31 cellular contexts compared by ENCODE assay signal in the genomic region with DNA sequence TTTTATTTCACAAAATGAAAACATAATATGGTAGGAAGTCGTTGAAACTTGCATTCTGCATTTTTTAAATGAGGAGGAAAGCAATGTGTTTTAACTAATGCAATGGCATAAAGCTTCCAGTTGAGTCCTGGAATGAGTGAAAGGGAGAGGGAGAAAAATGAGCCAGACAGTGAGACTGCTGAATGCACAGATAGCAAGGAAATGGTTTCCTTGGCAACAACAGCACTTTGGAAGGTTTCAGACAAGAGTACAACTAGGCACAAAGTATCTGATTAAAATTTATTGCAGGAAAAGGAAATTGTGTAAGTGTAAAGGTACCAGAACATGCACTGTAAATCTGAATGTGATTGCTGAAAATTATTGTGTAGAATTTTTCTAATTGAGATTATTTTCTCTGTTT.
DNase-seq lines count a peak whose midpoint lies in the region; TF ChIP-seq lines count a peak whose summit lies in the region.
"Had no signal": no experiment of that assay in that cellular context is flagged by ENCODE, and none has a peak within 500 bp of the region (broad histone marks: within the 10 kb centered on the region; RNA-seq: fewer than 3 reads in every experiment).

No MANE protein-coding gene starts in this region.

- H2AFZ ChIP-seq in mesenchymal stem cell (ENCODE audit: low read depth, low read length) (no peak overlapping the region), GM23248 (no peak overlapping the region)

- no peak overlapping the region for H4K91ac ChIP-seq in mesenchymal stem cell (ENCODE audit: low read length)

- no peak overlapping the region for H3K4me2 ChIP-seq in mesenchymal stem cell (ENCODE audit: low read length, poor library complexity, severe bottlenecking)
- H3K4me2 ChIP-seq in GM23248 (ENCODE audit: unreplicated experiment) = no peak overlapping the region

- H3K9me3 ChIP-seq in A673 (ENCODE audit: low read depth, low read length, poor library complexity, severe bottlenecking) (peaks cover 10% of the 10 kb centered on the region), mesenchymal stem cell (ENCODE audit: control insufficient read depth, low read length) (peaks cover 2% of the 10 kb centered on the region), GM23248 (ENCODE audit: low read depth) (no peaks in the 10 kb centered on the region)
- H3K9me3 ChIP-seq: gastroesophageal sphincter, left lung, right atrium auricular region, upper lobe of right lung had no signal

- POLR2A ChIA-PET in A673 (lab: Charles Lee; ENCODE audit: low non-redundant PET) (interaction anchor here (0.5 to 0.6 kb wide), 2 partner anchors 372 to 915 kb away, joined by 3 read pairs; no protein-coding TSS in a partner anchor), GM10248 (lab: Yijun Ruan, JAX) (no interaction called here)

- H2AK5ac ChIP-seq in mesenchymal stem cell (ENCODE audit: low read length, severe bottlenecking) = no peak overlapping the region

- H3K36me3 ChIP-seq in A673 (ENCODE audit: insufficient read depth, low read length, poor library complexity, severe bottlenecking) (peaks cover 4% of the 10 kb centered on the region), mesenchymal stem cell (ENCODE audit: control insufficient read depth in 1 of 2, insufficient read depth in 2 of 2, low read depth in 1 of 2, low read length in 2 of 2) (no peaks in the 10 kb centered on the region), GM23248 (ENCODE audit: low read depth) (no peaks in the 10 kb centered on the region)
- H3K36me3 ChIP-seq: gastroesophageal sphincter, left lung, right atrium auricular region, upper lobe of right lung had no signal

- H3F3A ChIP-seq in GM23248 (ENCODE audit: insufficient read depth) = no peaks in the 10 kb centered on the region

- no peak overlapping the region for H3K27ac Mint-ChIP-seq in activated T-helper 1 cell treated with anti-CD3 and anti-CD28 coated beads, Interleukin-12 subunit alpha, Interleukin-12 subunit beta, Interleukin-2, Interleukin-4 antibody, amounts not matched to agents 30 ng/mL and 10 ng/mL and 1 ng/mL, durations not matched to agents 14 hours and 24 hours and 36 hours
- H3K27ac Mint-ChIP-seq: activated CD8-positive, alpha-beta memory T cell treated with anti-CD3 and anti-CD28 coated beads, Interleukin-2, amount 10 ng/mL, durations not matched to agents 7 days and 5 days; activated T-cell treated with anti-CD3 and anti-CD28 coated beads, Interleukin-2, amount 50 U/mL, for 72 hours; CD4-positive, alpha-beta memory T cell; T-helper 1 cell treated with Interleukin-12 subunit alpha and Interleukin-12 subunit beta and Interleukin-4 antibody, amounts not matched to agents 30 μg/mL and 1 μg/mL, for 36 hours had no signal

- no peak overlapping the region for H2BK15ac ChIP-seq in mesenchymal stem cell (ENCODE audit: low read depth, poor library complexity, severe bottlenecking)

- DNase-seq in A673 (ENCODE audit: low spot score) (peak; percentile 93), M059J (ENCODE audit: low read depth) (peak; percentile 3), astrocyte of the spinal cord (ENCODE audit: low read depth, low spot score) (peak; percentile 40), mesenchymal stem cell (peak; percentile 55), GM23248 (no peak), GM10248 (ENCODE audit: extremely low spot score) (no peak), dermis blood vessel endothelial cell (no peak)
- no peak for DNase-seq in activated T-helper 1 cell treated with anti-CD3 and anti-CD28 coated beads, Interleukin-12 subunit alpha, Interleukin-12 subunit beta, Interleukin-2, Interleukin-4 antibody, amounts not matched to agents 30 ng/mL and 10 ng/mL and 1 ng/mL, durations not matched to agents 14 hours and 24 hours and 36 hours (ENCODE audit: low spot score)
- DNase-seq: activated CD4-positive, alpha-beta T cell treated with anti-CD3 and anti-CD28 coated beads, Interleukin-2, amount 50 U/mL, for 4 hours; activated CD8-positive, alpha-beta memory T cell treated with anti-CD3 and anti-CD28 coated beads, Interleukin-2, amount 10 ng/mL, durations not matched to agents 7 days and 5 days; activated naive CD4-positive, alpha-beta T cell; activated T-cell treated with anti-CD3 and anti-CD28 coated beads, Interleukin-2, amount 50 U/mL, for 72 hours; AML-193; CD4-positive, alpha-beta memory T cell; EL; HCEC 1CT; IMR-90; left lung; mesendoderm; NCI-H1694 treated with DMSO at 0.1 percent for 48 hours; NCI-H510A treated with DMSO at 0.1 percent for 48 hours; NK-92 treated with Interleukin-12 subunit alpha and Interleukin-12 subunit beta, amount 100 ng/mL, for 24 hours; PC-3; small intestine; stimulated activated CD4-positive, alpha-beta T cell treated with anti-CD3 and anti-CD28 coated beads, Interleukin-1b, Interleukin-23, amount 100 ng/mL, for 48 hours; stimulated activated naive CD4-positive, alpha-beta T cell treated with Interleukin-2 at 50 U/mL for 16 hours; upper lobe of right lung had no signal

- H3K27ac ChIP-seq in A673 (ENCODE audit: low read depth, low read length, poor library complexity, severe bottlenecking) (peak overlapping the region; percentile 91), mesenchymal stem cell (ENCODE audit: low read length, poor library complexity, severe bottlenecking) (no peak overlapping the region), GM23248 (no peak overlapping the region)
- H3K27ac ChIP-seq: gastroesophageal sphincter, left lung, right atrium auricular region, upper lobe of right lung had no signal

- WGBS in mesenchymal stem cell = 22% methylated on average over 1 of the region's 1 CpG
- WGBS in GM23248 (ENCODE audit: low coverage in 1 of 2, low lambda C conversion rate in 2 of 2, missing lambda C conversion rate in 2 of 2), 2 experiments = 0% methylated on average over 1 of the region's 1 CpG

- H3K4me1 ChIP-seq in A673 (ENCODE audit: insufficient read depth, low read length, poor library complexity, severe bottlenecking) (peaks cover 30% of the 10 kb centered on the region), mesenchymal stem cell (ENCODE audit: control insufficient read depth, insufficient read depth, low read depth, low read length) (no peaks in the 10 kb centered on the region), GM23248 (ENCODE audit: insufficient read depth) (no peaks in the 10 kb centered on the region)
- H3K4me1 ChIP-seq: gastroesophageal sphincter, left lung, right atrium auricular region, upper lobe of right lung had no signal

- H3K4me3 ChIP-seq in A673 (ENCODE audit: low read depth, low read length, poor library complexity, severe bottlenecking) = peak overlapping the region; percentile 7
- no peak overlapping the region for H3K4me3 ChIP-seq in astrocyte of the spinal cord (ENCODE audit: low read depth, low read length)
- no peak overlapping the region for H3K4me3 ChIP-seq in mesenchymal stem cell (ENCODE audit: insufficient read depth in 1 of 2, low read depth in 1 of 2, low read length in 2 of 2)
- H3K4me3 ChIP-seq in GM23248 = no peak overlapping the region
- H3K4me3 ChIP-seq: gastroesophageal sphincter, GM12878, left lung, right atrium auricular region, upper lobe of right lung had no signal

- H3K27me3 ChIP-seq in A673 (replicated peaks; ENCODE audit: insufficient read depth, low read depth, low read length, poor library complexity) (no peaks in the 10 kb centered on the region), mesenchymal stem cell (ENCODE audit: control insufficient read depth in 1 of 2, insufficient read depth in 1 of 2, low read length in 2 of 2) (no peaks in the 10 kb centered on the region), GM23248 (replicated peaks; ENCODE audit: insufficient read depth) (no peaks in the 10 kb centered on the region)
- H3K27me3 ChIP-seq: gastroesophageal sphincter, left lung, right atrium auricular region, upper lobe of right lung had no signal

- no peaks in the 10 kb centered on the region for H3K4me1 Mint-ChIP-seq in activated T-helper 1 cell treated with anti-CD3 and anti-CD28 coated beads, Interleukin-12 subunit alpha, Interleukin-12 subunit beta, Interleukin-2, Interleukin-4 antibody, amounts not matched to agents 30 ng/mL and 10 ng/mL and 1 ng/mL, durations not matched to agents 14 hours and 24 hours and 36 hours (ENCODE audit: low read depth)
- H3K4me1 Mint-ChIP-seq: activated CD8-positive, alpha-beta memory T cell treated with anti-CD3 and anti-CD28 coated beads, Interleukin-2, amount 10 ng/mL, durations not matched to agents 7 days and 5 days; CD4-positive, alpha-beta memory T cell had no signal

- no peak overlapping the region for H3K14ac ChIP-seq in mesenchymal stem cell (ENCODE audit: low read length in 2 of 2)

- H3K36me3 Mint-ChIP-seq in activated T-helper 1 cell treated with anti-CD3 and anti-CD28 coated beads, Interleukin-12 subunit alpha, Interleukin-12 subunit beta, Interleukin-2, Interleukin-4 antibody, amounts not matched to agents 30 ng/mL and 10 ng/mL and 1 ng/mL, durations not matched to agents 14 hours and 24 hours and 36 hours (ENCODE audit: low read depth) = no peaks in the 10 kb centered on the region
- H3K36me3 Mint-ChIP-seq: activated CD8-positive, alpha-beta memory T cell treated with anti-CD3 and anti-CD28 coated beads, Interleukin-2, amount 10 ng/mL, durations not matched to agents 7 days and 5 days; CD4-positive, alpha-beta memory T cell had no signal

- H3K9me3 Mint-ChIP-seq in activated T-helper 1 cell treated with anti-CD3 and anti-CD28 coated beads, Interleukin-12 subunit alpha, Interleukin-12 subunit beta, Interleukin-2, Interleukin-4 antibody, amounts not matched to agents 30 ng/mL and 10 ng/mL and 1 ng/mL, durations not matched to agents 14 hours and 24 hours and 36 hours = no peaks in the 10 kb centered on the region
- H3K9me3 Mint-ChIP-seq: T-helper 1 cell treated with Interleukin-12 subunit alpha and Interleukin-12 subunit beta and Interleukin-4 antibody, amounts not matched to agents 30 μg/mL and 1 μg/mL, for 36 hours had no signal

- no peaks in the 10 kb centered on the region for H3K79me2 ChIP-seq in GM23248 (ENCODE audit: insufficient read depth)

- in situ Hi-C loops in astrocyte of the spinal cord (cut with HindIII; ENCODE audit: low sequenced_read_pairs) = no loop called here
- in situ Hi-C loops in GM23248 (cut with MboI) = no loop called here

- CTCF ChIA-PET in A673 (lab: Charles Lee) (no interaction called here), GM10248 (lab: Yijun Ruan, JAX) (interaction anchor here (0.9 kb wide), 1 partner anchor 63 kb away, joined by 3 read pairs; no protein-coding TSS in a partner anchor)

- no peak overlapping the region for H2BK5ac ChIP-seq in mesenchymal stem cell (ENCODE audit: low read depth, low read length, poor library complexity, severe bottlenecking)

- no peak overlapping the region for H3K23ac ChIP-seq in mesenchymal stem cell (ENCODE audit: low read length in 2 of 2)

- no peak overlapping the region for H4K8ac ChIP-seq in mesenchymal stem cell (ENCODE audit: low read length)

- H4K20me1 ChIP-seq in GM23248 (ENCODE audit: insufficient read depth) = no peaks in the 10 kb centered on the region

- H2BK120ac ChIP-seq in mesenchymal stem cell (ENCODE audit: low read depth, low read length) = no peak overlapping the region

- H3K9me2 ChIP-seq in GM23248 (ENCODE audit: insufficient read depth) = no peaks in the 10 kb centered on the region

- no peak overlapping the region for H3K18ac ChIP-seq in mesenchymal stem cell (ENCODE audit: low read depth in 1 of 2, low read length in 2 of 2)

- BruUV-seq in A673 (replicated peaks; lab: Mats Ljungman, UMichigan) = no TSS peak

- H3K4me3 Mint-ChIP-seq in activated T-helper 1 cell treated with anti-CD3 and anti-CD28 coated beads, Interleukin-12 subunit alpha, Interleukin-12 subunit beta, Interleukin-2, Interleukin-4 antibody, amounts not matched to agents 30 ng/mL and 10 ng/mL and 1 ng/mL, durations not matched to agents 14 hours and 24 hours and 36 hours = no peak overlapping the region
- H3K4me3 Mint-ChIP-seq: activated CD8-positive, alpha-beta memory T cell treated with anti-CD3 and anti-CD28 coated beads, Interleukin-2, amount 10 ng/mL, durations not matched to agents 7 days and 5 days; activated T-cell treated with anti-CD3 and anti-CD28 coated beads, Interleukin-2, amount 50 U/mL, for 72 hours; CD4-positive, alpha-beta memory T cell; T-helper 1 cell treated with Interleukin-12 subunit alpha and Interleukin-12 subunit beta and Interleukin-4 antibody, amounts not matched to agents 30 μg/mL and 1 μg/mL, for 36 hours had no signal

- H3K27me3 Mint-ChIP-seq in activated T-helper 1 cell treated with anti-CD3 and anti-CD28 coated beads, Interleukin-12 subunit alpha, Interleukin-12 subunit beta, Interleukin-2, Interleukin-4 antibody, amounts not matched to agents 30 ng/mL and 10 ng/mL and 1 ng/mL, durations not matched to agents 14 hours and 24 hours and 36 hours (ENCODE audit: insufficient read depth) = no peaks in the 10 kb centered on the region
- H3K27me3 Mint-ChIP-seq: activated CD8-positive, alpha-beta memory T cell treated with anti-CD3 and anti-CD28 coated beads, Interleukin-2, amount 10 ng/mL, durations not matched to agents 7 days and 5 days; CD4-positive, alpha-beta memory T cell had no signal

- no peak for TF ChIP-seq CTCF in A673 (conservative IDR thresholded peaks at IDR 0.05; ENCODE audit: low read depth, low read length)
- no peak for TF ChIP-seq CTCF in astrocyte of the spinal cord (IDR thresholded peaks at IDR 0.05; ENCODE audit: low read depth, low read length)
- TF ChIP-seq CTCF in GM10248 (IDR thresholded peaks at IDR 0.05; ENCODE audit: control extremely low read depth, extremely low read depth, low read depth, missing control alignments) = no peak

- no peak overlapping the region for H3K9ac ChIP-seq in mesenchymal stem cell (ENCODE audit: low read length)
- H3K9ac ChIP-seq in GM23248 = no peak overlapping the region

- H3K79me1 ChIP-seq in mesenchymal stem cell (replicated peaks; ENCODE audit: low read length, poor library complexity, severe bottlenecking) = no peaks in the 10 kb centered on the region

- intact Hi-C loops in A673 (cut with micrococcal nuclease; ENCODE audit: unreplicated experiment) = no loop called here
- intact Hi-C loops in activated T-helper 1 cell treated with anti-CD3 and anti-CD28 coated beads, Interleukin-12 subunit alpha, Interleukin-12 subunit beta, Interleukin-2, Interleukin-4 antibody, amounts not matched to agents 30 ng/mL and 10 ng/mL and 1 ng/mL, durations not matched to agents 14 hours and 24 hours and 36 hours (cut with micrococcal nuclease) = no loop called here

- no peak overlapping the region for H2BK12ac ChIP-seq in mesenchymal stem cell (ENCODE audit: low read length in 2 of 2)

- no peak overlapping the region for H3K4ac ChIP-seq in mesenchymal stem cell (ENCODE audit: low read depth in 1 of 2, low read length in 2 of 2)

Comparison
In these comparisons a context has a peak if more than half of its experiments do, and no peak if none do; other contexts are left out.
1. DNase-seq: peak in A673 (single experiment), M059J (single experiment), astrocyte of the spinal cord (single experiment) and mesenchymal stem cell (single experiment); none in GM23248 (single experiment), activated T-helper 1 cell treated with anti-CD3 and anti-CD28 coated beads, Interleukin-12 subunit alpha, Interleukin-12 subunit beta, Interleukin-2, Interleukin-4 antibody, amounts not matched to agents 30 ng/mL and 10 ng/mL and 1 ng/mL, durations not matched to agents 14 hours and 24 hours and 36 hours (single experiment), GM10248 (single experiment) and dermis blood vessel endothelial cell (single experiment).